Comparison of ENCODE assay signal across 26 cellular contexts in the genomic region with DNA sequence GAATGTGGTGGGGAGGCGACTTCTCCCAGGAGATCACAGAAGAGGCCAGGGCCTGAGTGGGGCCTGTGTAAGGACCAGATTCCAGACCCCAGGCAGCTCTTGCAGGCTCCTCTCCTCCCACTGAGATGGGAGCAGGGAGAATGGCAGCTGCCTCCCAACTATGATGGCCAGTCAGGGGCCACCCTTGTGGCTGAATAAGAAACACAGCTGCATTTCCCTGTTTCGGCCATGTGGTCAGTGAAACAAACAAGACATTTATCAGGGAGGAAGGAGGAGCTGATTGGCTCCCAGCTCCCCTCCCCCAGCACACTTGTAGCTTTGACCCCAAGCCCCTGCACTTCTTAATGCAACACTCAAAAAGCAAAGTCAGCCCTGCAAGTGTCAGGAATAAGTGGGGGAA.
DNase-seq lines count a peak whose midpoint lies in the region; ATAC-seq and TF ChIP-seq lines count a peak whose summit lies in the region.
"Had no signal": no experiment of that assay in that cellular context is flagged by ENCODE, and none has a peak within 500 bp of the region (broad histone marks: within the 10 kb centered on the region; RNA-seq: fewer than 3 reads in every experiment).

No MANE protein-coding gene starts in this region.

- H3K4me1 Mint-ChIP-seq in glutamatergic neuron (ENCODE audit: low read depth, unreplicated experiment): peaks cover 26% of the 10 kb centered on the region
- peaks cover 25% of the 10 kb centered on the region for H3K4me1 Mint-ChIP-seq in nephron progenitor cell
- H3K4me1 Mint-ChIP-seq: activated T-helper 17 cell treated with anti-CD3 and anti-CD28 coated beads, Interleukin-2, amount 50 U/mL, for 72 hours; memory B cell; T-helper 17 cell had no signal

- H3K4me1 ChIP-seq in cardiac muscle cell (ENCODE audit: low read depth): peaks cover 16% of the 10 kb centered on the region
- H3K4me1 ChIP-seq: A549, esophagus squamous epithelium, gastroesophageal sphincter, SJCRH30, tibial artery had no signal

- H3K36me3 Mint-ChIP-seq in glutamatergic neuron (ENCODE audit: unreplicated experiment) (no peaks in the 10 kb centered on the region), nephron progenitor cell (ENCODE audit: low read depth) (no peaks in the 10 kb centered on the region)
- H3K36me3 Mint-ChIP-seq: activated naive CD8-positive, alpha-beta T cell; memory B cell; natural killer cell treated with Interleukin-12 subunit alpha and Interleukin-12 subunit beta and Interleukin-15 and Interleukin-18, amount 100 ng/mL, for 72 hours had no signal

- no peak for ATAC-seq in left ventricle myocardium superior
- ATAC-seq: A549; activated T-helper 17 cell treated with anti-CD3 and anti-CD28 coated beads, Interleukin-2, amount 50 U/mL, for 72 hours; effector memory CD8-positive, alpha-beta T cell; gastroesophageal sphincter; natural killer cell treated with Interleukin-12 subunit alpha and Interleukin-12 subunit beta and Interleukin-15 and Interleukin-18, amount 100 ng/mL, for 72 hours; Panc1; T-helper 17 cell had no signal

- no peak overlapping the region for H3K4me3 ChIP-seq in cardiac muscle cell
- H3K4me3 ChIP-seq: A549, esophagus squamous epithelium, gastroesophageal sphincter, SJCRH30, tibial artery had no signal

- no peaks in the 10 kb centered on the region for H3K36me3 ChIP-seq in cardiac muscle cell
- H3K36me3 ChIP-seq: esophagus squamous epithelium, gastroesophageal sphincter, SJCRH30, tibial artery had no signal

- H3K27ac ChIP-seq in cardiac muscle cell: peak overlapping the region; percentile 32
- H3K27ac ChIP-seq: A549, esophagus squamous epithelium, gastroesophageal sphincter, SJCRH30, tibial artery had no signal

- TF ChIP-seq CTCF in cardiac muscle cell (IDR thresholded peaks at IDR 0.05; ENCODE audit: low read depth, low read length): no peak
- TF ChIP-seq CTCF in glutamatergic neuron (IDR thresholded peaks at IDR 0.05; ENCODE audit: partially characterized antibody, unreplicated experiment): no peak
- TF ChIP-seq CTCF in nephron progenitor cell (IDR thresholded peaks at IDR 0.05): no peak

- no peak overlapping the region for H3K4me3 Mint-ChIP-seq in glutamatergic neuron (ENCODE audit: unreplicated experiment)
- no peak overlapping the region for H3K4me3 Mint-ChIP-seq in nephron progenitor cell
- H3K4me3 Mint-ChIP-seq: activated naive CD8-positive, alpha-beta T cell; activated T-helper 17 cell treated with anti-CD3 and anti-CD28 coated beads, Interleukin-2, amount 50 U/mL, for 72 hours; effector memory CD8-positive, alpha-beta T cell; memory B cell; natural killer cell treated with Interleukin-12 subunit alpha and Interleukin-12 subunit beta and Interleukin-15 and Interleukin-18, amount 100 ng/mL, for 72 hours; T-helper 17 cell had no signal

- no peaks in the 10 kb centered on the region for H3K27me3 ChIP-seq in cardiac muscle cell
- H3K27me3 ChIP-seq: SJCRH30 had no signal

- intact Hi-C loops in left ventricle myocardium superior (cut with micrococcal nuclease): no loop called here

- H3K9me3 Mint-ChIP-seq in glutamatergic neuron (ENCODE audit: unreplicated experiment) (peaks cover 7% of the 10 kb centered on the region), nephron progenitor cell (no peaks in the 10 kb centered on the region)
- H3K9me3 Mint-ChIP-seq: activated T-helper 17 cell treated with anti-CD3 and anti-CD28 coated beads, Interleukin-2, amount 50 U/mL, for 72 hours; effector memory CD8-positive, alpha-beta T cell; memory B cell; natural killer cell treated with Interleukin-12 subunit alpha and Interleukin-12 subunit beta and Interleukin-15 and Interleukin-18, amount 100 ng/mL, for 72 hours had no signal

- H3K27ac Mint-ChIP-seq in glutamatergic neuron (ENCODE audit: unreplicated experiment) (peak overlapping the region; percentile 38), nephron progenitor cell (peak overlapping the region; percentile 97)
- H3K27ac Mint-ChIP-seq: activated naive CD8-positive, alpha-beta T cell; activated T-helper 17 cell treated with anti-CD3 and anti-CD28 coated beads, Interleukin-2, amount 50 U/mL, for 72 hours; effector memory CD8-positive, alpha-beta T cell; memory B cell; natural killer cell treated with Interleukin-12 subunit alpha and Interleukin-12 subunit beta and Interleukin-15 and Interleukin-18, amount 100 ng/mL, for 72 hours; T-helper 17 cell had no signal

- DNase-seq in cardiac muscle cell (ENCODE audit: low read depth in 1 of 2, low spot score in 1 of 2) (peak in 1 of 2 donors; percentile 64), left ventricle myocardium superior (no peak), glutamatergic neuron (no peak), nephron progenitor cell (no peak), cerebellum (ENCODE audit: low spot score) (no peak), retina (no peak), DMS153 (lab: John Stamatoyannopoulos, UW) (no peak)
- no peak for DNase-seq in central memory CD4-positive, alpha-beta T cell
- DNase-seq: activated CD4-positive, alpha-beta T cell treated with anti-CD3 and anti-CD28 coated beads, Interleukin-2, amount 50 U/mL, for 1 hour; effector memory CD8-positive, alpha-beta T cell; esophagus squamous epithelium; NCI-H1105 treated with DMSO at 0.1 percent for 48 hours; NCI-H2081 treated with DMSO at 0.1 percent for 48 hours; NCI-H446 treated with DMSO at 0.1 percent for 48 hours; SJCRH30; small intestine; stimulated activated naive CD4-positive, alpha-beta T cell; T-helper 17 cell; tibial artery had no signal

- no peaks in the 10 kb centered on the region for H3K9me3 ChIP-seq in cardiac muscle cell (ENCODE audit: low read depth)
- H3K9me3 ChIP-seq: A549, esophagus squamous epithelium, gastroesophageal sphincter, SJCRH30, tibial artery had no signal

- peaks cover 14% of the 10 kb centered on the region for H3K27me3 Mint-ChIP-seq in glutamatergic neuron (ENCODE audit: unreplicated experiment)
- H3K27me3 Mint-ChIP-seq in nephron progenitor cell (ENCODE audit: low read depth, poor library complexity): peaks cover 8% of the 10 kb centered on the region
- H3K27me3 Mint-ChIP-seq: activated naive CD8-positive, alpha-beta T cell had no signal
